Comparison of ENCODE assay signal across 1 cellular context in genomic region chr4:1683903-1684755, GRCh38.
TF ChIP-seq lines count a peak whose summit lies in the region.

Gene FAM53A (minus strand): TSS chr4:1684313. CDS start chr4:1668741, 15,572 bp downstream.

TF ChIP-seq in WTC11, 78 proteins besides CTCF, POLR2A, EP300 and RAD21 (continued from another document and continues in another):
- TF ChIP-seq FOXP4 (CRISPR knock-in tag; IDR thresholded peaks at IDR 0.05) (peak; percentile 75), NFATC4 (CRISPR knock-in tag; IDR thresholded peaks at IDR 0.05) (no peak), GRHL2 (CRISPR knock-in tag; IDR thresholded peaks at IDR 0.05; ENCODE audit: insufficient replicate concordance, severe bottlenecking) (no peak), ZNF281 (CRISPR knock-in tag; IDR thresholded peaks at IDR 0.05) (no peak), ZBTB21 (CRISPR knock-in tag; IDR thresholded peaks at IDR 0.05; ENCODE audit: borderline replicate concordance) (no peak), USF2 (CRISPR knock-in tag; IDR thresholded peaks at IDR 0.05) (no peak), SP1 (CRISPR knock-in tag; conservative IDR thresholded peaks at IDR 0.05) (peak; percentile 94), SOX15 (CRISPR knock-in tag; IDR thresholded peaks at IDR 0.05) (no peak), TP53 (CRISPR knock-in tag; IDR thresholded peaks at IDR 0.05) (no peak), ETV6 (CRISPR knock-in tag; IDR thresholded peaks at IDR 0.05) (peak; percentile 83; the same call in 1 of the 2 replicates), E2F1 (CRISPR knock-in tag; IDR thresholded peaks at IDR 0.05) (no peak), STAT6 (CRISPR knock-in tag; conservative IDR thresholded peaks at IDR 0.05; ENCODE audit: low read depth) (no peak), CREB1 (CRISPR knock-in tag; IDR thresholded peaks at IDR 0.05) (no peak), PRRX2 (CRISPR knock-in tag; IDR thresholded peaks at IDR 0.05) (no peak), ERG (CRISPR knock-in tag; IDR thresholded peaks at IDR 0.05) (no peak), JAZF1 (CRISPR knock-in tag; IDR thresholded peaks at IDR 0.05) (no peak), ZNF263 (CRISPR knock-in tag; IDR thresholded peaks at IDR 0.05; ENCODE audit: low read depth) (no peak), ZBTB43 (CRISPR knock-in tag; IDR thresholded peaks at IDR 0.05) (no peak), ZSCAN18 (CRISPR knock-in tag; IDR thresholded peaks at IDR 0.05) (no peak), ZNF219 (CRISPR knock-in tag; IDR thresholded peaks at IDR 0.05; ENCODE audit: borderline replicate concordance) (peak; percentile 51; the same call in 1 of the 2 replicates), CBFB (CRISPR knock-in tag; IDR thresholded peaks at IDR 0.05; ENCODE audit: low read depth) (no peak), ARID4B (CRISPR knock-in tag; IDR thresholded peaks at IDR 0.05; ENCODE audit: borderline replicate concordance) (peak; percentile 71; the same call in 1 of the 2 replicates), ZNF232 (CRISPR knock-in tag; IDR thresholded peaks at IDR 0.05) (peak; percentile 80; the same call in 1 of the 2 replicates), MLX (CRISPR knock-in tag; IDR thresholded peaks at IDR 0.05) (no peak), ELF4 (CRISPR knock-in tag; IDR thresholded peaks at IDR 0.05; ENCODE audit: low read depth) (no peak), ATF6 (CRISPR knock-in tag; IDR thresholded peaks at IDR 0.05) (no peak), ZNF416 (CRISPR knock-in tag; IDR thresholded peaks at IDR 0.05) (no peak), ZNF121 (CRISPR knock-in tag; IDR thresholded peaks at IDR 0.05) (no peak), SMAD4 (CRISPR knock-in tag; IDR thresholded peaks at IDR 0.05) (no peak), ZNF425 (CRISPR knock-in tag; conservative IDR thresholded peaks at IDR 0.05) (no peak), SMAD3 (CRISPR knock-in tag; IDR thresholded peaks at IDR 0.05; ENCODE audit: borderline replicate concordance) (no peak)
